Comparison of ENCODE assay signal across 8 cellular contexts in genomic region chr19:2558131-2558530, GRCh38.
A peak's percentile ranks its signal among the peaks of the same experiment; 100 is the strongest.
DNase-seq lines count a peak whose midpoint lies in the region; ATAC-seq, FAIRE-seq and TF ChIP-seq lines count a peak whose summit lies in the region.
"Not testable (repeated sequence)": the region's sequence is repeated elsewhere in the genome, so short reads cannot be mapped to it uniquely, and the experiment has no call there.

No MANE protein-coding gene starts in this region.

- BruUV-seq in GM12878 (replicated peaks; lab: Mats Ljungman, UMichigan): not testable (repeated sequence)

- not testable (repeated sequence) for DNase-seq in GM12878 (ENCODE audit: low read depth, low spot score)
- DNase-seq in right cardiac atrium (peak in 2 of 3 donors; percentile 6 to 35), right lobe of liver (peak in 2 of 3 donors; percentile 2 to 11)
- peak; percentile 5 for DNase-seq in natural killer cell treated with Interleukin-12 subunit alpha and Interleukin-12 subunit beta and Interleukin-15 and Interleukin-18, amount 100 ng/mL, for 72 hours (ENCODE audit: low spot score)

- not testable (repeated sequence) for H3K9me3 ChIP-seq in BLaER1; GM12878 (replicated peaks; ENCODE audit: control insufficient read depth, insufficient read depth, low read length); right cardiac atrium (ENCODE audit: control insufficient read depth, low read length); right lobe of liver

- CTCF ChIA-PET in GM12878 (lab: Yijun Ruan, JAX): interaction anchor here (0.6 to 2.2 kb wide), 4 partner anchors 14 to 82 kb away, joined by 3 to 7 read pairs (median 3); partner anchors contain the start of gene GADD45B

- ATAC-seq in GM12878; right cardiac atrium; right lobe of liver; natural killer cell treated with Interleukin-12 subunit alpha and Interleukin-12 subunit beta and Interleukin-15 and Interleukin-18, amount 100 ng/mL, for 72 hours; stimulated activated memory B cell treated with anti-CD40 and anti-IgM and Interleukin-4, amounts not matched to agents 10 μg/mL and 1 μg/mL and 100 μg/mL, for 72 hours: not testable (repeated sequence)

- H3K27me3 Mint-ChIP-seq in T-helper 1 cell treated with Interleukin-12 subunit alpha and Interleukin-12 subunit beta and Interleukin-4 antibody, amounts not matched to agents 30 μg/mL and 1 μg/mL, for 36 hours (ENCODE audit: low read depth); activated naive CD4-positive, alpha-beta T cell treated with anti-CD3 and anti-CD28 coated beads, Interleukin-2, amount 50 U/mL, for 24 hours; natural killer cell treated with Interleukin-12 subunit alpha and Interleukin-12 subunit beta and Interleukin-15 and Interleukin-18, amount 100 ng/mL, for 72 hours; stimulated activated memory B cell treated with anti-CD40 and anti-IgM and Interleukin-4, amounts not matched to agents 10 μg/mL and 1 μg/mL and 100 μg/mL, for 72 hours: not testable (repeated sequence)

- not testable (repeated sequence) for TF ChIP-seq EP300 in GM12878 (IDR thresholded peaks at IDR 0.05; ENCODE audit: borderline replicate concordance in 1 of 2, control insufficient read depth in 1 of 2, low read depth in 2 of 2, low read length in 2 of 2)

- peak overlapping the region; percentile 20 for H3K27ac Mint-ChIP-seq in T-helper 1 cell treated with Interleukin-12 subunit alpha and Interleukin-12 subunit beta and Interleukin-4 antibody, amounts not matched to agents 30 μg/mL and 1 μg/mL, for 36 hours
- peak overlapping the region; percentile 30 for H3K27ac Mint-ChIP-seq in activated naive CD4-positive, alpha-beta T cell treated with anti-CD3 and anti-CD28 coated beads, Interleukin-2, amount 50 U/mL, for 24 hours
- H3K27ac Mint-ChIP-seq in natural killer cell treated with Interleukin-12 subunit alpha and Interleukin-12 subunit beta and Interleukin-15 and Interleukin-18, amount 100 ng/mL, for 72 hours: peak overlapping the region; percentile 95 to 98
- peak overlapping the region; percentile 67 for H3K27ac Mint-ChIP-seq in stimulated activated memory B cell treated with anti-CD40 and anti-IgM and Interleukin-4, amounts not matched to agents 10 μg/mL and 1 μg/mL and 100 μg/mL, for 72 hours

- H3K4me2 ChIP-seq in BLaER1: peak overlapping the region; percentile 58
- H3K4me2 ChIP-seq in GM12878 (ENCODE audit: control insufficient read depth, insufficient read depth): not testable (repeated sequence)

- H3K27ac ChIP-seq in BLaER1; GM12878 (ENCODE audit: control insufficient read depth, insufficient read depth); right cardiac atrium (ENCODE audit: low read length): not testable (repeated sequence)
- H3K27ac ChIP-seq in right lobe of liver: peak overlapping the region in 1 of 3 donors; percentile 67

- not testable (repeated sequence) for H3K79me2 ChIP-seq in GM12878 (ENCODE audit: control insufficient read depth, insufficient read depth, low read length)

- TF ChIP-seq CTCF in GM12878 (IDR thresholded peaks at IDR 0.05 in 2 of 3, conservative IDR thresholded peaks at IDR 0.05 in 1 of 3; ENCODE audit: control insufficient read depth in 2 of 3, extremely low read depth in 1 of 3, insufficient read depth in 1 of 3, low read depth in 3 of 3, low read length in 3 of 3); right lobe of liver (IDR thresholded peaks at IDR 0.05): not testable (repeated sequence)

- not testable (repeated sequence) for H2AFZ ChIP-seq in GM12878 (ENCODE audit: control insufficient read depth, low read depth, low read length)

- SMC1A ChIA-PET in GM12878 (lab: Charles Lee; ENCODE audit: uncharacterized antibody, unreplicated experiment): interaction anchor here (0.8 to 2.9 kb wide), 5 partner anchors 13 to 54 kb away, joined by 3 to 9 read pairs (median 4); no protein-coding TSS in a partner anchor

- RAD21 ChIA-PET in GM12878 (lab: Charles Lee; ENCODE audit: unreplicated experiment): interaction anchor here (1.0 to 1.4 kb wide), 3 partner anchors 53 to 82 kb away, joined by 3 to 7 read pairs (median 3); partner anchors contain the start of gene GADD45B

- intact Hi-C loops in GM12878 (cut with micrococcal nuclease; ENCODE audit: unreplicated experiment); right cardiac atrium (cut with DNase I); right lobe of liver (cut with DNase I): not testable (repeated sequence)

- H3K27me3 ChIP-seq in BLaER1; GM12878 (replicated peaks in 1 of 2; ENCODE audit: control insufficient read depth in 2 of 2, insufficient read depth in 2 of 2, low read length in 1 of 2); right cardiac atrium (ENCODE audit: control insufficient read depth, insufficient read depth); right lobe of liver: not testable (repeated sequence)

- not testable (repeated sequence) for H3K9me3 Mint-ChIP-seq in T-helper 1 cell treated with Interleukin-12 subunit alpha and Interleukin-12 subunit beta and Interleukin-4 antibody, amounts not matched to agents 30 μg/mL and 1 μg/mL, for 36 hours; activated naive CD4-positive, alpha-beta T cell treated with anti-CD3 and anti-CD28 coated beads, Interleukin-2, amount 50 U/mL, for 24 hours; natural killer cell treated with Interleukin-12 subunit alpha and Interleukin-12 subunit beta and Interleukin-15 and Interleukin-18, amount 100 ng/mL, for 72 hours; stimulated activated memory B cell treated with anti-CD40 and anti-IgM and Interleukin-4, amounts not matched to agents 10 μg/mL and 1 μg/mL and 100 μg/mL, for 72 hours

- H3K4me3 ChIP-seq in BLaER1; GM12878; right cardiac atrium (ENCODE audit: low read length); right lobe of liver: not testable (repeated sequence)

- TF ChIP-seq RAD21 in GM12878 (IDR thresholded peaks at IDR 0.05; ENCODE audit: insufficient read depth, low read depth, low read length): not testable (repeated sequence)

- not testable (repeated sequence) for TF ChIP-seq POLR2A in GM12878 (IDR thresholded peaks at IDR 0.05; ENCODE audit: low read depth, low read length); right lobe of liver (IDR thresholded peaks at IDR 0.05)

- H3K4me1 Mint-ChIP-seq in T-helper 1 cell treated with Interleukin-12 subunit alpha and Interleukin-12 subunit beta and Interleukin-4 antibody, amounts not matched to agents 30 μg/mL and 1 μg/mL, for 36 hours (ENCODE audit: low read depth): peaks cover 30% of the 10 kb centered on the region
- peaks cover 11% of the 10 kb centered on the region for H3K4me1 Mint-ChIP-seq in activated naive CD4-positive, alpha-beta T cell treated with anti-CD3 and anti-CD28 coated beads, Interleukin-2, amount 50 U/mL, for 24 hours
- peaks cover 53 to 64% of the 10 kb centered on the region in 2 donors for H3K4me1 Mint-ChIP-seq in natural killer cell treated with Interleukin-12 subunit alpha and Interleukin-12 subunit beta and Interleukin-15 and Interleukin-18, amount 100 ng/mL, for 72 hours (ENCODE audit: low read depth in 2 of 2)
- peaks cover 74% of the 10 kb centered on the region for H3K4me1 Mint-ChIP-seq in stimulated activated memory B cell treated with anti-CD40 and anti-IgM and Interleukin-4, amounts not matched to agents 10 μg/mL and 1 μg/mL and 100 μg/mL, for 72 hours

- H3K4me1 ChIP-seq in BLaER1 (peaks cover 86% of the 10 kb centered on the region), GM12878 (ENCODE audit: control insufficient read depth, insufficient read depth, low read length) (peaks cover 23% of the 10 kb centered on the region)
- H3K4me1 ChIP-seq in right cardiac atrium (ENCODE audit: control insufficient read depth, insufficient read depth, low read length); right lobe of liver: not testable (repeated sequence)

- peaks cover 42% of the 10 kb centered on the region; the same call in 1 of the 2 replicates for H3K36me3 ChIP-seq in BLaER1
- not testable (repeated sequence) for H3K36me3 ChIP-seq in GM12878 (ENCODE audit: control insufficient read depth in 2 of 2, insufficient read depth in 2 of 2, low read length in 1 of 2); right lobe of liver

- 46% methylated on average over 7 of the region's 7 CpGs for WGBS in GM12878 (ENCODE audit: insufficient coverage, insufficient replicate concordance, low lambda C conversion rate, missing lambda C conversion rate)
- WGBS in right cardiac atrium: 82% methylated on average over 7 of the region's 7 CpGs
- 63% methylated on average over 4 of the region's 7 CpGs for WGBS in right lobe of liver (ENCODE audit: insufficient coverage, low coverage, low lambda C conversion rate, missing lambda C conversion rate)

- in situ Hi-C loops in GM12878 (cut with MboI): not testable (repeated sequence)

- H4K20me1 ChIP-seq in BLaER1: peaks cover 92% of the 10 kb centered on the region
- H4K20me1 ChIP-seq in GM12878 (ENCODE audit: control insufficient read depth, insufficient read depth): not testable (repeated sequence)

- POLR2A ChIA-PET in GM12878 (lab: Charles Lee): not testable (repeated sequence)

- not testable (repeated sequence) for H3K4me3 Mint-ChIP-seq in T-helper 1 cell treated with Interleukin-12 subunit alpha and Interleukin-12 subunit beta and Interleukin-4 antibody, amounts not matched to agents 30 μg/mL and 1 μg/mL, for 36 hours; activated naive CD4-positive, alpha-beta T cell treated with anti-CD3 and anti-CD28 coated beads, Interleukin-2, amount 50 U/mL, for 24 hours; stimulated activated memory B cell treated with anti-CD40 and anti-IgM and Interleukin-4, amounts not matched to agents 10 μg/mL and 1 μg/mL and 100 μg/mL, for 72 hours
- H3K4me3 Mint-ChIP-seq in natural killer cell treated with Interleukin-12 subunit alpha and Interleukin-12 subunit beta and Interleukin-15 and Interleukin-18, amount 100 ng/mL, for 72 hours: peak overlapping the region; percentile 72

- peak overlapping the region; percentile 53 for H3K9ac ChIP-seq in BLaER1
- not testable (repeated sequence) for H3K9ac ChIP-seq in GM12878 (ENCODE audit: control insufficient read depth, insufficient read depth, low read length)

- FAIRE-seq in GM12878 (lab: Jason Lieb, UNC): not testable (repeated sequence)

- not testable (repeated sequence) for H3K36me3 Mint-ChIP-seq in T-helper 1 cell treated with Interleukin-12 subunit alpha and Interleukin-12 subunit beta and Interleukin-4 antibody, amounts not matched to agents 30 μg/mL and 1 μg/mL, for 36 hours (ENCODE audit: low read depth); activated naive CD4-positive, alpha-beta T cell treated with anti-CD3 and anti-CD28 coated beads, Interleukin-2, amount 50 U/mL, for 24 hours; natural killer cell treated with Interleukin-12 subunit alpha and Interleukin-12 subunit beta and Interleukin-15 and Interleukin-18, amount 100 ng/mL, for 72 hours; stimulated activated memory B cell treated with anti-CD40 and anti-IgM and Interleukin-4, amounts not matched to agents 10 μg/mL and 1 μg/mL and 100 μg/mL, for 72 hours

Comparison
In these comparisons a context has a peak if more than half of its experiments do, and no peak if none do; other contexts are left out.
1. H3K27ac Mint-ChIP-seq: peak in every context shown above with its lines; median percentile 96 in natural killer cell treated with Interleukin-12 subunit alpha and Interleukin-12 subunit beta and Interleukin-15 and Interleukin-18, amount 100 ng/mL, for 72 hours; 67 in stimulated activated memory B cell treated with anti-CD40 and anti-IgM and Interleukin-4, amounts not matched to agents 10 μg/mL and 1 μg/mL and 100 μg/mL, for 72 hours; 30 in activated naive CD4-positive, alpha-beta T cell treated with anti-CD3 and anti-CD28 coated beads, Interleukin-2, amount 50 U/mL, for 24 hours; 20 in T-helper 1 cell treated with Interleukin-12 subunit alpha and Interleukin-12 subunit beta and Interleukin-4 antibody, amounts not matched to agents 30 μg/mL and 1 μg/mL, for 36 hours.